In the genomic region with DNA sequence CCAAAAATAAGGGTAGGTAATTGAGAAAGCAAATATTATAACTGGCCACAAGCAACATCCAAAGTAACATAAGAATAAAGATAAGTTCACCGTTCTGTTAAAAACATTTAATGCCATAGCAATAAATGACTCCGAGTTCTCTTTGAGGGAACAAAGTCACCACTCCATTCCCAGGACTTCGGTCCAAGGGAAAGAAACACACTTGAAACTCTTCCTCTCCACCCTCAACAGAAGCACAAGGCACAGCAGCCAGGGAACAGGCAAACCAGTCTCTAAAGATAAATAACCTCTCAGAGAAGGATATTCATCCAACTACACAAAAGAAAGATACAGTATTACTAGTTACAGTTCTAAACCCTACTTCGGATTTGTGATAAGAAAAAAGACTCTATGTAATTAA, we compare ENCODE assay signal across 16 cellular contexts. TPM values are rescaled to one million over a fixed set of nuclear protein-coding genes. Genes with fewer than 3 reads are reported as not detected.
DNase-seq lines count a peak whose midpoint lies in the region; ATAC-seq and TF ChIP-seq lines count a peak whose summit lies in the region.
"Had no signal": no experiment of that assay in that cellular context is flagged by ENCODE, and none has a peak within 500 bp of the region (broad histone marks: within the 10 kb centered on the region; RNA-seq: fewer than 3 reads in every experiment).

No MANE protein-coding gene starts in this region.

- no peaks in the 10 kb centered on the region for H3K27me3 ChIP-seq in ACC112 (ENCODE audit: insufficient read depth, low read length)
- H3K27me3 ChIP-seq: BE2C, uterus had no signal

- no peaks in the 10 kb centered on the region for H3K36me3 ChIP-seq in ACC112 (ENCODE audit: insufficient read depth, low read length)
- H3K36me3 ChIP-seq: BE2C, uterus had no signal

- no peak for TF ChIP-seq CTCF in Calu3 (IDR thresholded peaks at IDR 0.05; ENCODE audit: unreplicated experiment)

- ATAC-seq in activated T-helper 17 cell treated with anti-CD3 and anti-CD28 coated beads, Interleukin-2, amount 50 U/mL, for 72 hours (replicated peaks), result no peak
- ATAC-seq in natural killer cell treated with Interleukin-12 subunit alpha and Interleukin-12 subunit beta and Interleukin-15 and Interleukin-18, amount 100 ng/mL, for 72 hours, result no peak
- ATAC-seq in HG03175 (IDR thresholded peaks at IDR 0.05; ENCODE audit: unreplicated experiment) (no peak), HG03469 (IDR thresholded peaks at IDR 0.05; ENCODE audit: unreplicated experiment) (no peak), HG03342 (IDR thresholded peaks at IDR 0.05; ENCODE audit: unreplicated experiment) (no peak)

- DNase-seq in Calu3 (no peak), NOMO-1 treated with dmso at 0.1 percent for 144 hours (lab: John Stamatoyannopoulos, UW; ENCODE audit: unreplicated experiment) (no peak)
- DNase-seq in natural killer cell treated with Interleukin-12 subunit alpha and Interleukin-12 subunit beta and Interleukin-15 and Interleukin-18, amount 100 ng/mL, for 72 hours (ENCODE audit: low spot score), result no peak
- DNase-seq: activated CD8-positive, alpha-beta memory T cell treated with anti-CD3 and anti-CD28 coated beads, Interleukin-2, amount 50 U/mL, for 4 hours; BE2C; dermis blood vessel endothelial cell; NCI-H187; NCI-H526 treated with DMSO at 0.1 percent for 48 hours; SHP77; uterus had no signal

- peaks cover 28% of the 10 kb centered on the region for H3K4me1 ChIP-seq in ACC112 (ENCODE audit: control insufficient read depth, insufficient read depth, low read length, unreplicated experiment)

- H3K4me1 Mint-ChIP-seq in Calu3 (ENCODE audit: low read depth, unreplicated experiment), result peaks cover 22% of the 10 kb centered on the region
- peaks cover 27% of the 10 kb centered on the region for H3K4me1 Mint-ChIP-seq in activated T-helper 17 cell treated with anti-CD3 and anti-CD28 coated beads, Interleukin-2, amount 50 U/mL, for 72 hours
- H3K4me1 Mint-ChIP-seq in natural killer cell treated with Interleukin-12 subunit alpha and Interleukin-12 subunit beta and Interleukin-15 and Interleukin-18, amount 100 ng/mL, for 72 hours (ENCODE audit: low read depth in 2 of 2), result peaks cover 42 to 50% of the 10 kb centered on the region in 2 donors

- no peak overlapping the region for H3K27ac ChIP-seq in ACC112 (ENCODE audit: low read depth, low read length)
- H3K27ac ChIP-seq: uterus had no signal

- peak overlapping the region; percentile 84 for H3K4me3 Mint-ChIP-seq in Calu3 (ENCODE audit: low read depth, unreplicated experiment)
- H3K4me3 Mint-ChIP-seq in activated T-helper 17 cell treated with anti-CD3 and anti-CD28 coated beads, Interleukin-2, amount 50 U/mL, for 72 hours, result peak overlapping the region; percentile 86
- peak overlapping the region; percentile 88 for H3K4me3 Mint-ChIP-seq in natural killer cell treated with Interleukin-12 subunit alpha and Interleukin-12 subunit beta and Interleukin-15 and Interleukin-18, amount 100 ng/mL, for 72 hours

- intact Hi-C loops in Calu3 (cut with micrococcal nuclease; ENCODE audit: unreplicated experiment), result no loop called here

- H3K9me3 Mint-ChIP-seq in Calu3 (ENCODE audit: low read depth, unreplicated experiment), result no peaks in the 10 kb centered on the region
- no peaks in the 10 kb centered on the region for H3K9me3 Mint-ChIP-seq in activated T-helper 17 cell treated with anti-CD3 and anti-CD28 coated beads, Interleukin-2, amount 50 U/mL, for 72 hours
- H3K9me3 Mint-ChIP-seq in natural killer cell treated with Interleukin-12 subunit alpha and Interleukin-12 subunit beta and Interleukin-15 and Interleukin-18, amount 100 ng/mL, for 72 hours, result no peaks in the 10 kb centered on the region
- H3K9me3 Mint-ChIP-seq: memory B cell had no signal

- no TSS peak for BruUV-seq in Calu3 (replicated peaks; lab: Mats Ljungman, UMichigan)

- CTCF ChIA-PET in Calu3 (lab: Charles Lee), result no interaction called here

- H2AFZ ChIP-seq in ACC112 (ENCODE audit: low read length, unreplicated experiment), result no peak overlapping the region

- H3K27me3 Mint-ChIP-seq in Calu3 (ENCODE audit: unreplicated experiment), result no peaks in the 10 kb centered on the region
- H3K27me3 Mint-ChIP-seq in activated T-helper 17 cell treated with anti-CD3 and anti-CD28 coated beads, Interleukin-2, amount 50 U/mL, for 72 hours, result no peaks in the 10 kb centered on the region
- no peaks in the 10 kb centered on the region for H3K27me3 Mint-ChIP-seq in natural killer cell treated with Interleukin-12 subunit alpha and Interleukin-12 subunit beta and Interleukin-15 and Interleukin-18, amount 100 ng/mL, for 72 hours
- H3K27me3 Mint-ChIP-seq: memory B cell had no signal

- peaks cover 30% of the 10 kb centered on the region for H3K36me3 Mint-ChIP-seq in Calu3 (ENCODE audit: insufficient read depth, unreplicated experiment)
- peaks cover 20% of the 10 kb centered on the region for H3K36me3 Mint-ChIP-seq in activated T-helper 17 cell treated with anti-CD3 and anti-CD28 coated beads, Interleukin-2, amount 50 U/mL, for 72 hours (ENCODE audit: low read depth)
- H3K36me3 Mint-ChIP-seq in natural killer cell treated with Interleukin-12 subunit alpha and Interleukin-12 subunit beta and Interleukin-15 and Interleukin-18, amount 100 ng/mL, for 72 hours, result no peaks in the 10 kb centered on the region
- H3K36me3 Mint-ChIP-seq: memory B cell had no signal

- H3K79me2 ChIP-seq in ACC112 (ENCODE audit: control insufficient read depth, insufficient read depth, low read length, unreplicated experiment), result peaks cover 86% of the 10 kb centered on the region

- no peak overlapping the region for H3K27ac Mint-ChIP-seq in Calu3 (ENCODE audit: unreplicated experiment)
- peak overlapping the region; percentile 76 for H3K27ac Mint-ChIP-seq in activated T-helper 17 cell treated with anti-CD3 and anti-CD28 coated beads, Interleukin-2, amount 50 U/mL, for 72 hours
- H3K27ac Mint-ChIP-seq in natural killer cell treated with Interleukin-12 subunit alpha and Interleukin-12 subunit beta and Interleukin-15 and Interleukin-18, amount 100 ng/mL, for 72 hours, result peak overlapping the region; percentile 57 to 87
- H3K27ac Mint-ChIP-seq: memory B cell had no signal

- peak overlapping the region; percentile 92 for H3K4me3 ChIP-seq in ACC112 (ENCODE audit: low read depth, low read length)
- H3K4me3 ChIP-seq: uterus had no signal

RNA-seq across cellular contexts. Expression of gene SETD3, which starts 2.5 kb away (rescaled TPM):
- 51.5 and 52.6 TPM in 2 replicates for total RNA-seq in Calu3 (2022)
- 10 to 100 TPM; 32.8 to 53.2 TPM for total RNA-seq in activated T-helper 17 cell treated with anti-CD3 and anti-CD28 coated beads, Interleukin-2, amount 50 U/mL, for 72 hours
- 10 to 100 TPM; 80.6 to 96.7 TPM for total RNA-seq in natural killer cell treated with Interleukin-12 subunit alpha and Interleukin-12 subunit beta and Interleukin-15 and Interleukin-18, amount 100 ng/mL, for 72 hours

RNA-seq across cellular contexts. Expression of gene CCNK, which starts 3.1 kb away (rescaled TPM):
- 71.5 and 82.8 TPM in 2 replicates for total RNA-seq in Calu3 (2022)
- total RNA-seq in activated T-helper 17 cell treated with anti-CD3 and anti-CD28 coated beads, Interleukin-2, amount 50 U/mL, for 72 hours, result 10 to 100 TPM; 65.7 to 89.0 TPM
- total RNA-seq in natural killer cell treated with Interleukin-12 subunit alpha and Interleukin-12 subunit beta and Interleukin-15 and Interleukin-18, amount 100 ng/mL, for 72 hours, result 100 to 1,000 TPM in 1 of 2 donors, 10 to 100 TPM in 1; 78.6 to 105 TPM
